Comparison of ENCODE assay signal across 27 cellular contexts in the genomic region with DNA sequence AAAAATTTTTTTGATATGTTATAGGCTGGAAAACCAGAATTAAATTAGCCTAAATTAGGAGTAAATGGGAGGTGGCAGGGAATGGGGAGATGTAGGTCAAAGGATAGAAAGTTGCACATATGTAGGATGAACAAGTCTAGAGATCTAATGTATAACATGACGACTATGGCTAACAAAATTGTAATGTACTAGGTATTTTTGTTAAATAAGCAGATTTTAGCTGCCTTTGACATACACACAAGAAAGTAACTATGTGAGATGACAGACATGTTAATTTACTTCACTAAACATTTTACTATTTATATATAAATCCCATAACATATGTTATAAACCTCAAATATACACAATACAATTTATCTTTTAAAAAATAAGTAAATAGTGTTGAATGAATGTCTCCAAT. TPM values are rescaled to one million over a fixed set of nuclear protein-coding genes. Genes with fewer than 3 reads are reported as not detected.
"Had no signal": no experiment of that assay in that cellular context is flagged by ENCODE, and none has a peak within 500 bp of the region (broad histone marks: within the 10 kb centered on the region; RNA-seq: fewer than 3 reads in every experiment).

No MANE protein-coding gene starts in this region.

- H3K4me1 ChIP-seq: left lung, lower lobe of right lung, parathyroid adenoma, right atrium auricular region, stomach, testis, thyroid gland, transverse colon, upper lobe of left lung had no signal

- H3K9me3 ChIP-seq: heart left ventricle, left lung, lower lobe of right lung, right atrium auricular region, spleen, stomach, testis, thyroid gland, transverse colon, upper lobe of left lung, vagina had no signal

- DNase-seq: heart left ventricle; hippocampal formation; kidney; left colon; left lung; lower lobe of right lung; mammary epithelial cell; naive thymus-derived CD8-positive, alpha-beta T cell; nucleus accumbens; spleen; stimulated activated CD4-positive, alpha-beta T cell treated with anti-CD3 and anti-CD28 coated beads, Interleukin-4, amount 100 ng/mL, for 24 hours; stimulated activated naive B cell treated with anti-CD40 and anti-IgM and Interleukin-4, amounts not matched to agents 10 μg/mL and 1 μg/mL and 100 μg/mL, for 72 hours; stimulated activated naive CD8-positive, alpha-beta T cell treated with anti-CD3 and anti-CD28 coated beads, Interleukin-15, Interleukin-2, amounts not matched to agents 100 U/mL and 50 U/mL, for 24 hours; stomach; testis; thyroid gland; transverse colon; upper lobe of left lung had no signal

- H3K36me3 ChIP-seq: transverse colon, vagina had no signal

- H3K4me3 Mint-ChIP-seq: naive thymus-derived CD8-positive, alpha-beta T cell; nephron; neural crest cell; stimulated activated naive B cell treated with anti-CD40 and anti-IgM and Interleukin-4, amounts not matched to agents 10 μg/mL and 1 μg/mL and 100 μg/mL, for 72 hours had no signal

- ATAC-seq: heart left ventricle; left colon; left lung; lower lobe of right lung; naive thymus-derived CD8-positive, alpha-beta T cell; sciatic nerve; stimulated activated naive B cell treated with anti-CD40 and anti-IgM and Interleukin-4, amounts not matched to agents 10 μg/mL and 1 μg/mL and 100 μg/mL, for 72 hours; stimulated activated naive CD8-positive, alpha-beta T cell treated with anti-CD3 and anti-CD28 coated beads, Interleukin-15, Interleukin-2, amounts not matched to agents 100 U/mL and 50 U/mL, for 24 hours had no signal

- H3K27me3 ChIP-seq: heart left ventricle, left lung, right atrium auricular region, spleen, stomach, testis, thyroid gland, transverse colon, upper lobe of left lung, vagina had no signal

- H3K4me3 ChIP-seq: heart left ventricle, left lung, lower lobe of right lung, right atrium auricular region, skin epidermis, spleen, stomach, testis, thyroid gland, transverse colon, upper lobe of left lung, vagina had no signal

- H3K27me3 Mint-ChIP-seq: naive thymus-derived CD8-positive, alpha-beta T cell; progenitor cell of endocrine pancreas; stimulated activated naive B cell treated with anti-CD40 and anti-IgM and Interleukin-4, amounts not matched to agents 10 μg/mL and 1 μg/mL and 100 μg/mL, for 72 hours had no signal

- FAIRE-seq: kidney had no signal

- H3K27ac Mint-ChIP-seq: naive thymus-derived CD8-positive, alpha-beta T cell; nephron; progenitor cell of endocrine pancreas; stimulated activated naive B cell treated with anti-CD40 and anti-IgM and Interleukin-4, amounts not matched to agents 10 μg/mL and 1 μg/mL and 100 μg/mL, for 72 hours had no signal

- H3K27ac ChIP-seq: heart left ventricle, left lung, lower lobe of right lung, parathyroid adenoma, right atrium auricular region, skin epidermis, spleen, stomach, testis, thyroid gland, transverse colon, upper lobe of left lung, vagina had no signal

- H3K4me1 Mint-ChIP-seq: nephron; stimulated activated naive B cell treated with anti-CD40 and anti-IgM and Interleukin-4, amounts not matched to agents 10 μg/mL and 1 μg/mL and 100 μg/mL, for 72 hours had no signal

- H3K9me3 Mint-ChIP-seq: naive thymus-derived CD8-positive, alpha-beta T cell; nephron; neural crest cell; stimulated activated naive B cell treated with anti-CD40 and anti-IgM and Interleukin-4, amounts not matched to agents 10 μg/mL and 1 μg/mL and 100 μg/mL, for 72 hours had no signal

RNA-seq across cellular contexts. Expression of gene GLIS1, which starts 30.2 kb away (rescaled TPM):
- total RNA-seq: left lung; lower lobe of right lung; mammary epithelial cell; naive thymus-derived CD8-positive, alpha-beta T cell; neural crest cell; progenitor cell of endocrine pancreas; pulmonary artery endothelial cell had no signal
- polyA plus RNA-seq: mammary epithelial cell; naive thymus-derived CD8-positive, alpha-beta T cell had no signal
